In the genomic region with DNA sequence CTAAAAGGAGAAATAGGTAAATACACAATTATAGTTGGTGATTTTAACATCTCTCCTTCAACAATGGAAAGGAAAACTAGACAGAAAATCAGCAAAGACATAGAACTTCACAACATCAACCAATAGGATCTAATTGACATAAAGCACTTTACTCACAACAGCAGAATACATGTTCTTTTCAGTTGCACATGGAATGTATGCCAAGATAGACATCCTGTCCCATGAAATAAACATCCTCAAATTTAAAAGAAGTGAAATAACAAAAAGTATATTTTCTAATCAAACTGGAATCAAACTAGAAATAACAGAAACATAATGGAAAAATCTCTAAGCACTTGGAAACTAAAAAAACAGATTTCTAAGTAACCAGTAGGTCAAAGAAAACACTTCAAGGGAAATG, we compare ENCODE assay signal across 20 cellular contexts.
A peak's percentile ranks its signal among the peaks of the same experiment; 100 is the strongest.
DNase-seq lines count a peak whose midpoint lies in the region; ATAC-seq and TF ChIP-seq lines count a peak whose summit lies in the region.
"Had no signal": no experiment of that assay in that cellular context is flagged by ENCODE, and none has a peak within 500 bp of the region (broad histone marks: within the 10 kb centered on the region; RNA-seq: fewer than 3 reads in every experiment).

No MANE protein-coding gene starts in this region.

- no peaks in the 10 kb centered on the region for H3K9me2 ChIP-seq in MM.1S (replicated peaks; ENCODE audit: insufficient read depth, low read length)

- no peaks in the 10 kb centered on the region for H3K27me3 Mint-ChIP-seq in activated CD8-positive, alpha-beta T cell treated with anti-CD3 and anti-CD28 coated beads for 36 hours
- no peaks in the 10 kb centered on the region for H3K27me3 Mint-ChIP-seq in activated CD8-positive, alpha-beta T cell treated with anti-CD3 and anti-CD28 coated beads, Interleukin-2, amount 10 ng/mL, durations not matched to agents 7 days and 5 days (ENCODE audit: low read depth)
- H3K27me3 Mint-ChIP-seq in CD8-positive, alpha-beta T cell (ENCODE audit: low read depth): no peaks in the 10 kb centered on the region

- CTCF ChIA-PET in activated CD8-positive, alpha-beta T cell treated with anti-CD3 and anti-CD28 coated beads for 36 hours (lab: Charles Lee): no interaction called here
- CTCF ChIA-PET in activated CD8-positive, alpha-beta T cell treated with anti-CD3 and anti-CD28 coated beads, Interleukin-2, amount 10 ng/mL, durations not matched to agents 7 days and 5 days (lab: Charles Lee): no interaction called here
- CTCF ChIA-PET in CD8-positive, alpha-beta T cell (lab: Charles Lee): no interaction called here

- peaks cover 13% of the 10 kb centered on the region; the same call in 1 of the 2 replicates for H3K4me1 ChIP-seq in MM.1S (ENCODE audit: low read length)
- no peaks in the 10 kb centered on the region for H3K4me1 ChIP-seq in CD8-positive, alpha-beta T cell (ENCODE audit: insufficient read depth, low read length)

- no peak for DNase-seq in activated CD8-positive, alpha-beta T cell treated with anti-CD3 and anti-CD28 coated beads for 36 hours
- no peak for DNase-seq in activated CD8-positive, alpha-beta T cell treated with anti-CD3 and anti-CD28 coated beads, Interleukin-2, amount 10 ng/mL, durations not matched to agents 7 days and 5 days
- DNase-seq in MM.1S (no peak), dermis blood vessel endothelial cell (peak; percentile 32), pulmonary artery endothelial cell (ENCODE audit: low read depth, low spot score) (peak; percentile 19), H7 (no peak), SIG-M5 treated with dmso at 0.1 percent for 504 hours (lab: John Stamatoyannopoulos, UW; ENCODE audit: unreplicated experiment) (no peak)
- DNase-seq in CD8-positive, alpha-beta T cell: no peak
- DNase-seq: 8988T, DMS153, DND-41, NCI-H1105 treated with DMSO at 0.1 percent for 48 hours, NCI-H146, NCI-H1930, NCI-H2107, NCI-H446, NCI-H524 treated with DMSO at 0.1 percent for 48 hours, Right ventricle myocardium superior, RPMI8226 had no signal

- peak overlapping the region; percentile 4 for H3K27ac Mint-ChIP-seq in activated CD8-positive, alpha-beta T cell treated with anti-CD3 and anti-CD28 coated beads for 36 hours
- no peak overlapping the region for H3K27ac Mint-ChIP-seq in activated CD8-positive, alpha-beta T cell treated with anti-CD3 and anti-CD28 coated beads, Interleukin-2, amount 10 ng/mL, durations not matched to agents 7 days and 5 days
- H3K27ac Mint-ChIP-seq in CD8-positive, alpha-beta T cell: no peak overlapping the region

- H3K79me2 ChIP-seq in MM.1S (ENCODE audit: low read length): no peaks in the 10 kb centered on the region

- TF ChIP-seq CTCF in activated CD8-positive, alpha-beta T cell treated with anti-CD3 and anti-CD28 coated beads for 36 hours (IDR thresholded peaks at IDR 0.05): no peak
- TF ChIP-seq CTCF in MM.1S (IDR thresholded peaks at IDR 0.05; ENCODE audit: low read length): no peak
- no peak for TF ChIP-seq CTCF in CD8-positive, alpha-beta T cell (IDR thresholded peaks at IDR 0.05)

- ATAC-seq in activated CD8-positive, alpha-beta T cell treated with anti-CD3 and anti-CD28 coated beads for 36 hours: no peak
- ATAC-seq in activated CD8-positive, alpha-beta T cell treated with anti-CD3 and anti-CD28 coated beads, Interleukin-2, amount 10 ng/mL, durations not matched to agents 7 days and 5 days: no peak
- no peak for ATAC-seq in CD8-positive, alpha-beta T cell
- ATAC-seq: HepG2 had no signal

- H3K4me3 ChIP-seq in MM.1S (ENCODE audit: low read length) (no peak overlapping the region), H7 (ENCODE audit: insufficient read depth, low read depth, low read length) (no peak overlapping the region)
- H3K4me3 ChIP-seq in CD8-positive, alpha-beta T cell (ENCODE audit: low read depth, low read length): no peak overlapping the region

- H3K4me2 ChIP-seq in MM.1S (ENCODE audit: low read depth, low read length): peak overlapping the region; percentile 29; the same call in 1 of the 2 replicates

- no peaks in the 10 kb centered on the region for H4K20me1 ChIP-seq in MM.1S (ENCODE audit: insufficient read depth, low read length)

- H2AFZ ChIP-seq in MM.1S (ENCODE audit: low read length): no peak overlapping the region

- no peak overlapping the region for H3K27ac ChIP-seq in MM.1S (ENCODE audit: low read length)
- H3K27ac ChIP-seq in CD8-positive, alpha-beta T cell (ENCODE audit: low read depth, low read length): no peak overlapping the region

- H3K4me1 Mint-ChIP-seq in activated CD8-positive, alpha-beta T cell treated with anti-CD3 and anti-CD28 coated beads for 36 hours (ENCODE audit: low read depth): peaks cover 9% of the 10 kb centered on the region
- H3K4me1 Mint-ChIP-seq in activated CD8-positive, alpha-beta T cell treated with anti-CD3 and anti-CD28 coated beads, Interleukin-2, amount 10 ng/mL, durations not matched to agents 7 days and 5 days (ENCODE audit: low read depth): peaks cover 4% of the 10 kb centered on the region
- no peaks in the 10 kb centered on the region for H3K4me1 Mint-ChIP-seq in CD8-positive, alpha-beta T cell (ENCODE audit: low read depth)

- no peaks in the 10 kb centered on the region for H3K9me3 ChIP-seq in MM.1S (replicated peaks; ENCODE audit: insufficient read depth, low read length)
- no peaks in the 10 kb centered on the region for H3K9me3 ChIP-seq in CD8-positive, alpha-beta T cell (ENCODE audit: low read length)

- no peak overlapping the region for H3K9ac ChIP-seq in MM.1S (ENCODE audit: low read length)

- no peak overlapping the region for H3K4me3 Mint-ChIP-seq in activated CD8-positive, alpha-beta T cell treated with anti-CD3 and anti-CD28 coated beads for 36 hours
- H3K4me3 Mint-ChIP-seq in activated CD8-positive, alpha-beta T cell treated with anti-CD3 and anti-CD28 coated beads, Interleukin-2, amount 10 ng/mL, durations not matched to agents 7 days and 5 days: no peak overlapping the region
- no peak overlapping the region for H3K4me3 Mint-ChIP-seq in CD8-positive, alpha-beta T cell

- POLR2A ChIA-PET in activated CD8-positive, alpha-beta T cell treated with anti-CD3 and anti-CD28 coated beads for 36 hours (lab: Charles Lee): interaction anchor here (1.0 kb wide), 1 partner anchor 12 kb away, joined by 3 read pairs; no protein-coding TSS in a partner anchor
- POLR2A ChIA-PET in activated CD8-positive, alpha-beta T cell treated with anti-CD3 and anti-CD28 coated beads, Interleukin-2, amount 10 ng/mL, durations not matched to agents 7 days and 5 days (lab: Charles Lee): no interaction called here
- POLR2A ChIA-PET in CD8-positive, alpha-beta T cell (lab: Charles Lee): no interaction called here

- H3K27me3 ChIP-seq in MM.1S (replicated peaks; ENCODE audit: insufficient read depth, low read length): no peaks in the 10 kb centered on the region
- H3K27me3 ChIP-seq in CD8-positive, alpha-beta T cell (ENCODE audit: insufficient read depth, low read length): no peaks in the 10 kb centered on the region
- no peaks in the 10 kb centered on the region for H3K27me3 ChIP-seq in H7 (ENCODE audit: control insufficient read depth, insufficient read depth, low read length)

- peaks cover 3% of the 10 kb centered on the region for H3K9me3 Mint-ChIP-seq in activated CD8-positive, alpha-beta T cell treated with anti-CD3 and anti-CD28 coated beads for 36 hours
- H3K9me3 Mint-ChIP-seq in activated CD8-positive, alpha-beta T cell treated with anti-CD3 and anti-CD28 coated beads, Interleukin-2, amount 10 ng/mL, durations not matched to agents 7 days and 5 days (ENCODE audit: insufficient read depth): peaks cover 5% of the 10 kb centered on the region
- H3K9me3 Mint-ChIP-seq in CD8-positive, alpha-beta T cell: peaks cover 5% of the 10 kb centered on the region

- intact Hi-C loops in activated CD8-positive, alpha-beta T cell treated with anti-CD3 and anti-CD28 coated beads for 36 hours (cut with micrococcal nuclease): no loop called here
- intact Hi-C loops in CD8-positive, alpha-beta T cell (cut with DNase I, micrococcal nuclease): no loop called here

- peaks cover 46% of the 10 kb centered on the region for H3K36me3 Mint-ChIP-seq in activated CD8-positive, alpha-beta T cell treated with anti-CD3 and anti-CD28 coated beads for 36 hours (ENCODE audit: low read depth)
- H3K36me3 Mint-ChIP-seq in activated CD8-positive, alpha-beta T cell treated with anti-CD3 and anti-CD28 coated beads, Interleukin-2, amount 10 ng/mL, durations not matched to agents 7 days and 5 days (ENCODE audit: low read depth): peaks cover 50% of the 10 kb centered on the region
- peaks cover 48% of the 10 kb centered on the region for H3K36me3 Mint-ChIP-seq in CD8-positive, alpha-beta T cell

- H3F3A ChIP-seq in MM.1S (ENCODE audit: insufficient read depth, low read length): no peaks in the 10 kb centered on the region

- no peaks in the 10 kb centered on the region for H3K36me3 ChIP-seq in MM.1S (replicated peaks; ENCODE audit: insufficient read depth, low read length)
- no peaks in the 10 kb centered on the region for H3K36me3 ChIP-seq in CD8-positive, alpha-beta T cell (ENCODE audit: insufficient read depth, low read length)
- H3K36me3 ChIP-seq in H7 (replicated peaks; ENCODE audit: control insufficient read depth, insufficient read depth, low read length): no peaks in the 10 kb centered on the region

Comparison
In these comparisons a context has a peak if more than half of its experiments do, and no peak if none do; other contexts are left out.
1. DNase-seq: peak in dermis blood vessel endothelial cell (single experiment) and pulmonary artery endothelial cell (single experiment); none in activated CD8-positive, alpha-beta T cell treated with anti-CD3 and anti-CD28 coated beads for 36 hours (single experiment), activated CD8-positive, alpha-beta T cell treated with anti-CD3 and anti-CD28 coated beads, Interleukin-2, amount 10 ng/mL, durations not matched to agents 7 days and 5 days (single experiment), MM.1S (single experiment), CD8-positive, alpha-beta T cell (0 of 7), H7 (single experiment) and SIG-M5 treated with dmso at 0.1 percent for 504 hours (single experiment).